In genomic region chr18:61900504-61901281, GRCh38 we compare ENCODE assay signal across 17 cellular contexts. TPM values are rescaled to one million over a fixed set of nuclear protein-coding genes. Genes with fewer than 3 reads are reported as not detected.
DNase-seq lines count a peak whose midpoint lies in the region; ATAC-seq and TF ChIP-seq lines count a peak whose summit lies in the region.
"Had no signal": no experiment of that assay in that cellular context is flagged by ENCODE, and none has a peak within 500 bp of the region (broad histone marks: within the 10 kb centered on the region; RNA-seq: fewer than 3 reads in every experiment).

No MANE protein-coding gene starts in this region.

- no peaks in the 10 kb centered on the region for H3K9me3 ChIP-seq in HCT116 (ENCODE audit: control insufficient read depth in 1 of 2, insufficient read depth in 1 of 2, low read depth in 1 of 2, low read length in 2 of 2)
- H3K9me3 ChIP-seq in hepatocyte (ENCODE audit: low read depth) = no peaks in the 10 kb centered on the region
- H3K9me3 ChIP-seq: BLaER1, SK-N-SH, tibial artery had no signal

- CTCF ChIA-PET in HCT116 (lab: Charles Lee) = interaction anchor here (0.6 to 1.2 kb wide), 3 partner anchors 11 to 263 kb away, joined by 3 to 5 read pairs (median 3); no protein-coding TSS in a partner anchor

- TF ChIP-seq RAD21 in HCT116 (IDR thresholded peaks at IDR 0.05; ENCODE audit: low read depth) = no peak

- H3K9me3 Mint-ChIP-seq in type B pancreatic cell = peaks cover 10% of the 10 kb centered on the region
- H3K9me3 Mint-ChIP-seq: activated naive CD8-positive, alpha-beta T cell treated with anti-CD3 and anti-CD28 coated beads, Interleukin-2, amount 50 U/mL, for 24 hours; immature natural killer cell had no signal

- peaks cover 4% of the 10 kb centered on the region for H3K27me3 Mint-ChIP-seq in type B pancreatic cell
- H3K27me3 Mint-ChIP-seq: progenitor cell of endocrine pancreas had no signal

- H3K4me1 ChIP-seq in HCT116 (ENCODE audit: control insufficient read depth in 1 of 2, insufficient read depth in 2 of 2, low read length in 2 of 2) (no peaks in the 10 kb centered on the region), hepatocyte (ENCODE audit: insufficient read depth) (peaks cover 4% of the 10 kb centered on the region)
- H3K4me1 ChIP-seq: BLaER1 had no signal

- TF ChIP-seq CTCF in HCT116 (IDR thresholded peaks at IDR 0.05 in 2 of 3, conservative IDR thresholded peaks at IDR 0.05 in 1 of 3; ENCODE audit: borderline replicate concordance in 1 of 3, insufficient read depth in 1 of 3, low read depth in 2 of 3, low read length in 2 of 3) (no peak), hepatocyte (IDR thresholded peaks at IDR 0.05; ENCODE audit: poor library complexity) (no peak), type B pancreatic cell (conservative IDR thresholded peaks at IDR 0.05) (no peak)

- H3K4me2 ChIP-seq in HCT116 (ENCODE audit: low read length) (no peak overlapping the region), hepatocyte (no peak overlapping the region)
- H3K4me2 ChIP-seq: BLaER1, PC-9, SK-N-SH had no signal

- no peak overlapping the region for H3K27ac ChIP-seq in HCT116 (ENCODE audit: low read depth, low read length)
- H3K27ac ChIP-seq in hepatocyte = no peak overlapping the region
- H3K27ac ChIP-seq: BLaER1, PC-9, tibial artery had no signal

- 82% methylated on average over 10 of the region's 10 CpGs for WGBS in hepatocyte (ENCODE audit: low lambda C conversion rate, missing lambda C conversion rate)

- 0 out of 2 replicates have a peak, but pooled peaks cover 3% of the 10 kb centered on the region for H3K27me3 ChIP-seq in HCT116 (ENCODE audit: insufficient read depth, low read length)
- no peaks in the 10 kb centered on the region for H3K27me3 ChIP-seq in hepatocyte
- H3K27me3 ChIP-seq: BLaER1, tibial artery had no signal

- H3K4me1 Mint-ChIP-seq in type B pancreatic cell (ENCODE audit: unreplicated experiment) = peaks cover 16% of the 10 kb centered on the region
- H3K4me1 Mint-ChIP-seq: activated CD8-positive, alpha-beta memory T cell treated with anti-CD3 and anti-CD28 coated beads, Interleukin-2, amount 10 ng/mL, durations not matched to agents 7 days and 5 days; activated naive CD8-positive, alpha-beta T cell treated with anti-CD3 and anti-CD28 coated beads, Interleukin-2, amount 50 U/mL, for 24 hours; immature natural killer cell had no signal

- RAD21 ChIA-PET in HCT116 (lab: Charles Lee; ENCODE audit: low non-redundant PET in 1 of 2, low total read pairs in 2 of 2, uncharacterized antibody in 2 of 2, unreplicated experiment in 2 of 2) = no interaction called here

- no TSS peak for BruUV-seq in HCT116 (replicated peaks; lab: Mats Ljungman, UMichigan)

- no peaks in the 10 kb centered on the region for H4K20me1 ChIP-seq in HCT116 (ENCODE audit: insufficient read depth)
- no peaks in the 10 kb centered on the region for H4K20me1 ChIP-seq in hepatocyte (ENCODE audit: insufficient read depth, poor library complexity, severe bottlenecking)
- H4K20me1 ChIP-seq: BLaER1 had no signal

- H3K27ac Mint-ChIP-seq in type B pancreatic cell = peak overlapping the region; percentile 72
- H3K27ac Mint-ChIP-seq: activated CD8-positive, alpha-beta memory T cell treated with anti-CD3 and anti-CD28 coated beads, Interleukin-2, amount 10 ng/mL, durations not matched to agents 7 days and 5 days; activated naive CD8-positive, alpha-beta T cell treated with anti-CD3 and anti-CD28 coated beads, Interleukin-2, amount 50 U/mL, for 24 hours; progenitor cell of endocrine pancreas had no signal

- TF ChIP-seq POLR2A in HCT116 (IDR thresholded peaks at IDR 0.05; ENCODE audit: borderline replicate concordance, extremely low read depth, insufficient read depth, insufficient read length) = no peak

- no peak overlapping the region for H3K9ac ChIP-seq in HCT116 (ENCODE audit: low read length)
- H3K9ac ChIP-seq: BLaER1, SK-N-SH had no signal

- H3K79me2 ChIP-seq in HCT116 (ENCODE audit: insufficient read depth, low read length) (no peaks in the 10 kb centered on the region), hepatocyte (no peaks in the 10 kb centered on the region)

- H3K36me3 Mint-ChIP-seq in type B pancreatic cell = peaks cover 4% of the 10 kb centered on the region
- H3K36me3 Mint-ChIP-seq: activated CD8-positive, alpha-beta memory T cell treated with anti-CD3 and anti-CD28 coated beads, Interleukin-2, amount 10 ng/mL, durations not matched to agents 7 days and 5 days; immature natural killer cell had no signal

- H3K36me3 ChIP-seq in HCT116 (ENCODE audit: control insufficient read depth in 1 of 2, insufficient read depth in 2 of 2, low read length in 2 of 2) (no peaks in the 10 kb centered on the region), hepatocyte (replicated peaks; ENCODE audit: insufficient read depth, low read depth) (no peaks in the 10 kb centered on the region)
- H3K36me3 ChIP-seq: BLaER1, tibial artery had no signal

- H3K4me3 ChIP-seq in HCT116 (replicated peaks in 1 of 2; ENCODE audit: low read depth in 1 of 2, low read length in 2 of 2) (no peak overlapping the region), hepatocyte (no peak overlapping the region)
- H3K4me3 ChIP-seq: BLaER1, PC-9, tibial artery had no signal

- H3K4me3 Mint-ChIP-seq in type B pancreatic cell = no peak overlapping the region
- H3K4me3 Mint-ChIP-seq: activated CD8-positive, alpha-beta memory T cell treated with anti-CD3 and anti-CD28 coated beads, Interleukin-2, amount 10 ng/mL, durations not matched to agents 7 days and 5 days; activated naive CD8-positive, alpha-beta T cell treated with anti-CD3 and anti-CD28 coated beads, Interleukin-2, amount 50 U/mL, for 24 hours; immature natural killer cell had no signal

- POLR2A ChIA-PET in HCT116 (lab: Charles Lee) = no interaction called here

- no peak for DNase-seq in HCT116 (ENCODE audit: low read depth, low spot score)
- DNase-seq in NCI-H82 (lab: John Stamatoyannopoulos, UW) = peak; percentile 86
- DNase-seq in hepatocyte (ENCODE audit: low spot score) = peak; percentile 13
- no peak for DNase-seq in type B pancreatic cell (ENCODE audit: extremely low spot score, unreplicated experiment)
- no peak for DNase-seq in stimulated activated CD4-positive, alpha-beta T cell treated with anti-CD3 and anti-CD28 coated beads, Interleukin-4, amount 100 ng/mL, for 4 hours
- DNase-seq in HT-29 (ENCODE audit: low spot score) = no peak
- DNase-seq: cortex of kidney, DMS79 had no signal

- intact Hi-C loops in HCT116 (cut with micrococcal nuclease) = loop anchor here (2.0 to 5.0 kb wide), 3 partner anchors 232 to 350 kb away; no protein-coding TSS in a partner anchor

- no peaks in the 10 kb centered on the region for H3K9me2 ChIP-seq in HCT116 (ENCODE audit: insufficient read depth)
- no peaks in the 10 kb centered on the region for H3K9me2 ChIP-seq in hepatocyte (replicated peaks; ENCODE audit: insufficient read depth)
- H3K9me2 ChIP-seq: SK-N-SH had no signal

- ATAC-seq in HCT116 = 0 out of 2 replicates have a peak, but pooled peaks have one; percentile 9
- ATAC-seq in HG02763 (IDR thresholded peaks at IDR 0.05; ENCODE audit: unreplicated experiment) = no peak

- H2AFZ ChIP-seq in HCT116 (ENCODE audit: low read depth, low read length, poor library complexity, severe bottlenecking) (peak overlapping the region; percentile 65), hepatocyte (no peak overlapping the region)
- H2AFZ ChIP-seq: PC-9 had no signal

TF ChIP-seq in HCT116, 20 proteins besides CTCF, POLR2A, EP300 and RAD21:
- TF ChIP-seq ZBTB33 (IDR thresholded peaks at IDR 0.05; ENCODE audit: extremely low read depth, insufficient replicate concordance, low read length) = no peak
- TF ChIP-seq CEBPB (IDR thresholded peaks at IDR 0.05; ENCODE audit: low read depth) = no peak
- no peak for TF ChIP-seq CBX3 (IDR thresholded peaks at IDR 0.05; ENCODE audit: low read depth)
- no peak for TF ChIP-seq SRF (IDR thresholded peaks at IDR 0.05; ENCODE audit: low read depth)

RNA-seq across cellular contexts. Expression of gene RNF152, which starts 7.9 kb away (rescaled TPM):
- total RNA-seq in HCT116 (2021; ENCODE audit: unreplicated experiment) (0.47 TPM), hepatocyte (18.3 and 21.1 TPM in 2 replicates), type B pancreatic cell (ENCODE audit: low replicate concordance) (23.6 and 28.9 TPM in 2 replicates)
- 0.21 and 0.26 TPM in 2 replicates for polyA plus RNA-seq in HCT116 (2012)
- 2.0 and 4.2 TPM in 2 replicates for polyA plus RNA-seq in hepatocyte
- total RNA-seq in HT-29 (2014; rRNA removed; shearing (Covaris generic)) = not detected in 2 replicates
- total RNA-seq: PC-9 had no signal

Comparison
In these comparisons a context has a peak if more than half of its experiments do, and no peak if none do; other contexts are left out.
1. DNase-seq: peak in NCI-H82 (single experiment) and hepatocyte (single experiment); none in HCT116 (single experiment), type B pancreatic cell (single experiment), stimulated activated CD4-positive, alpha-beta T cell treated with anti-CD3 and anti-CD28 coated beads, Interleukin-4, amount 100 ng/mL, for 4 hours (0 of 2) and HT-29 (single experiment).
2. RNA of gene RNF152, which starts 7.9 kb away (total RNA-seq): 23.6 to 28.9 TPM in type B pancreatic cell and 18.3 to 21.1 TPM in hepatocyte; 0.47 TPM in HCT116 (single experiment) and not detected in HT-29; every median in the first group is over 10 times any median in the second.